27 cellular contexts compared by ENCODE assay signal in the genomic region with DNA sequence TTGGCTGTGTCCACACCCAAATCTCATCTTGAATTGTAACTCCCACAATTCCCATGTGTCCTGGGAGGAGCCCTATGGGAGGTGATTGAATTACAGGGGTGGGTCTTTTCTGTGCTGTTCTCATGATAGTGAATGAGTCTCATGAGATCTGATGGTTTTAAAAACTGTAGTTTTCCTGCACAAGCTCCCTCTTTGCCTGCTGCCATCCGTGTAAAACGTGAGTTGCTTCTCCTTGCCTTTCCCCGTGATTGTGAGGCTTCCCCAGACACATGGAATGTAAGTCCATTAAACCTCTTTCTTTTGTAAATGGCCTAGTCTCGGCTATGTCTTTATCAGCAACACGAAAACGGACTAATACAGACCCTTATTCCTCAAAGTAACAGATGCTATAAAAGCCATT.
"Had no signal": no experiment of that assay in that cellular context is flagged by ENCODE, and none has a peak within 500 bp of the region (broad histone marks: within the 10 kb centered on the region; RNA-seq: fewer than 3 reads in every experiment).

No MANE protein-coding gene starts in this region.

- H3K36me3 Mint-ChIP-seq: mesothelial cell of epicardium, neural progenitor cell, type B pancreatic cell had no signal

- DNase-seq: hypothalamus; islet precursor cell; left ventricle myocardium inferior; mesendoderm; naive B cell; natural killer cell; nephron progenitor cell; occipital lobe; ovary; stimulated activated CD4-positive, alpha-beta T cell treated with anti-CD3 and anti-CD28 coated beads, Interleukin-12 subunit alpha, Interleukin-12 subunit beta, amount 100 ng/mL, for 4 hours; stimulated activated CD4-positive, alpha-beta T cell treated with anti-CD3 and anti-CD28 coated beads, Interleukin-15, amount 100 ng/mL, for 24 hours; stimulated activated CD4-positive, alpha-beta T cell treated with anti-CD3 and anti-CD28 coated beads, Interleukin-2, amount 100 ng/mL, for 24 hours; stimulated activated CD4-positive, alpha-beta T cell treated with anti-CD3 and anti-CD28 coated beads, Interleukin-4, amount 100 ng/mL, for 1 hour; stimulated activated naive B cell treated with anti-CD40 and anti-IgM and Interleukin-4, amounts not matched to agents 10 μg/mL and 1 μg/mL and 100 μg/mL, for 72 hours; stimulated activated naive CD8-positive, alpha-beta T cell treated with anti-CD3 and anti-CD28 coated beads, Interleukin-15, amount 100 ng/mL, for 72 hours; substantia nigra; uterus had no signal

- H3K27me3 Mint-ChIP-seq: naive B cell; stimulated activated naive B cell treated with anti-CD40 and anti-IgM and Interleukin-4, amounts not matched to agents 10 μg/mL and 1 μg/mL and 100 μg/mL, for 72 hours; stimulated activated naive CD8-positive, alpha-beta T cell treated with anti-CD3 and anti-CD28 coated beads, Interleukin-15, amount 100 ng/mL, for 72 hours had no signal

- H3K4me1 Mint-ChIP-seq: mesothelial cell of epicardium; neural progenitor cell; stimulated activated naive CD8-positive, alpha-beta T cell treated with anti-CD3 and anti-CD28 coated beads, Interleukin-15, amount 100 ng/mL, for 72 hours had no signal

- H3K27ac Mint-ChIP-seq: mesothelial cell of epicardium; nephron progenitor cell; neural progenitor cell; progenitor cell of endocrine pancreas; stimulated activated naive B cell treated with anti-CD40 and anti-IgM and Interleukin-4, amounts not matched to agents 10 μg/mL and 1 μg/mL and 100 μg/mL, for 72 hours; stimulated activated naive CD8-positive, alpha-beta T cell treated with anti-CD3 and anti-CD28 coated beads, Interleukin-15, amount 100 ng/mL, for 72 hours; type B pancreatic cell had no signal

- H3K27me3 ChIP-seq: neural progenitor cell, neutrophil, right atrium auricular region, tibial nerve, uterus had no signal

- H3K9me3 ChIP-seq: left ventricle myocardium inferior, neutrophil, ovary, right atrium auricular region, tibial nerve, uterus had no signal

- H3K36me3 ChIP-seq: left ventricle myocardium inferior, neural progenitor cell, ovary, right atrium auricular region, tibial nerve, uterus had no signal

- H3K9me3 Mint-ChIP-seq: mesothelial cell of epicardium; natural killer cell; nephron progenitor cell; neural progenitor cell; stimulated activated naive CD8-positive, alpha-beta T cell treated with anti-CD3 and anti-CD28 coated beads, Interleukin-15, amount 100 ng/mL, for 72 hours; type B pancreatic cell had no signal

- H3K4me3 Mint-ChIP-seq: mesothelial cell of epicardium; natural killer cell; nephron progenitor cell; neural progenitor cell; stimulated activated naive B cell treated with anti-CD40 and anti-IgM and Interleukin-4, amounts not matched to agents 10 μg/mL and 1 μg/mL and 100 μg/mL, for 72 hours; stimulated activated naive CD8-positive, alpha-beta T cell treated with anti-CD3 and anti-CD28 coated beads, Interleukin-15, amount 100 ng/mL, for 72 hours; type B pancreatic cell had no signal

- H3K4me3 ChIP-seq: left ventricle myocardium inferior, lung, neural progenitor cell, ovary, right atrium auricular region, skin epidermis, tibial nerve, uterus had no signal

- ATAC-seq: natural killer cell; sciatic nerve; stimulated activated naive B cell treated with anti-CD40 and anti-IgM and Interleukin-4, amounts not matched to agents 10 μg/mL and 1 μg/mL and 100 μg/mL, for 72 hours; stimulated activated naive CD8-positive, alpha-beta T cell treated with anti-CD3 and anti-CD28 coated beads, Interleukin-15, amount 100 ng/mL, for 72 hours had no signal
